Comparison of ENCODE assay signal across 24 cellular contexts in the genomic region with DNA sequence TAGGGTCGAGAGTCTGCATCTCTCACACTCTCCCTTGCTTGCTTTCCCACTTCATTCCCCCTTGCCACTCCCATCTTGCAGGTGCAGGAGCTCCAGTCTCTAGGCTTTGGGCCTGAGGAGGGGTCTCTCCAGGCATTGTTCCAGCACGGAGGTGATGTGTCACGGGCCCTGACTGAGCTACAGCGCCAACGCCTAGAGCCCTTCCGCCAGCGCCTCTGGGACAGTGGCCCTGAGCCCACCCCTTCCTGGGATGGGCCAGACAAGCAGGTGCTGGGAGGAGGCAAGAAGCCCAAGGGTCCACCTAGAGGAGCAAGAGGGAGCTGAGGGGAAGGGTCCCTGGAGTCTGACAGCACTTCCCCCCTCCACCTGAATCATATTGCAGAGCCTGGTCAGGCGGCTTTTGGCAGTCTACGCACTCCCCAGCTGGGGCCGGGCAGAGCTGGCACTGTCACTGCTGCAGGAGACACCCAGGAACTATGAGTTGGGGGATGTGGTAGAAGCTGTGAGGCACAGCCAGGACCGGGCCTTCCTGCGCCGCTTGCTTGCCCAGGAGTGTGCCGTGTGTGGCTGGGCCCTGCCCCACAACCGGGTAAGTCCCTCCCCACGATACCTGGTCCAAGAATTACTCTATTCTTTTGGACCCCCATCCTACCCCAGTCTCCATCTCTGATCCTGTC.
"Had no signal": no experiment of that assay in that cellular context is flagged by ENCODE, and none has a peak within 500 bp of the region (broad histone marks: within the 10 kb centered on the region; RNA-seq: fewer than 3 reads in every experiment).

No MANE protein-coding gene starts in this region.

- H3K4me3 Mint-ChIP-seq: activated CD8-positive, alpha-beta T cell treated with anti-CD3 and anti-CD28 coated beads, Interleukin-2, amount 10 ng/mL, durations not matched to agents 7 days and 5 days; activated naive CD4-positive, alpha-beta T cell treated with anti-CD3 and anti-CD28 coated beads, Interleukin-2, amount 10 ng/mL, durations not matched to agents 7 days and 5 days; activated T-cell treated with anti-CD3 and anti-CD28 coated beads, Interleukin-2, amount 50 U/mL, for 4 hours; T-helper 1 cell treated with Interleukin-12 subunit alpha and Interleukin-12 subunit beta and Interleukin-4 antibody, amounts not matched to agents 30 μg/mL and 1 μg/mL, for 36 hours had no signal

- H3K9me3 Mint-ChIP-seq: activated naive CD4-positive, alpha-beta T cell treated with anti-CD3 and anti-CD28 coated beads, Interleukin-2, amount 10 ng/mL, durations not matched to agents 7 days and 5 days; activated T-cell treated with anti-CD3 and anti-CD28 coated beads, Interleukin-2, amount 50 U/mL, for 4 hours; activated T-helper 2 cell treated with anti-CD3 and anti-CD28 coated beads, Interferon-gamma antibody, Interleukin-2, Interleukin-4, amounts not matched to agents 10 μg/mL and 5 μg/mL and 100 μg/mL, durations not matched to agents 14 hours and 24 hours and 36 hours; T-helper 1 cell treated with Interleukin-12 subunit alpha and Interleukin-12 subunit beta and Interleukin-4 antibody, amounts not matched to agents 30 μg/mL and 1 μg/mL, for 36 hours had no signal

- H3K27me3 ChIP-seq: cardiac muscle cell had no signal

- H3K27me3 Mint-ChIP-seq: activated naive CD4-positive, alpha-beta T cell treated with anti-CD3 and anti-CD28 coated beads, Interleukin-2, amount 10 ng/mL, durations not matched to agents 7 days and 5 days had no signal

- FAIRE-seq: astrocyte, RCC 7860 had no signal

- H3K27ac Mint-ChIP-seq: activated T-helper 2 cell treated with anti-CD3 and anti-CD28 coated beads, Interferon-gamma antibody, Interleukin-2, Interleukin-4, amounts not matched to agents 10 μg/mL and 5 μg/mL and 100 μg/mL, durations not matched to agents 14 hours and 24 hours and 36 hours; T-helper 1 cell treated with Interleukin-12 subunit alpha and Interleukin-12 subunit beta and Interleukin-4 antibody, amounts not matched to agents 30 μg/mL and 1 μg/mL, for 36 hours had no signal

- H3K4me3 ChIP-seq: cardiac muscle cell had no signal

- DNase-seq: activated CD4-positive, alpha-beta T cell treated with anti-CD3 and anti-CD28 coated beads for 48 hours; activated CD4-positive, alpha-beta T cell treated with anti-CD3 and anti-CD28 coated beads, Interleukin-2, amount 50 U/mL, for 4 hours; activated CD8-positive, alpha-beta memory T cell treated with anti-CD3 and anti-CD28 coated beads, Interleukin-2, amount 50 U/mL, for 48 hours; activated CD8-positive, alpha-beta T cell treated with anti-CD3 and anti-CD28 coated beads, Interleukin-2, amount 10 ng/mL, durations not matched to agents 7 days and 5 days; activated gamma-delta T cell treated with Interleukin-2 at 50 U/mL for 16 hours; activated naive CD4-positive, alpha-beta T cell treated with anti-CD3 and anti-CD28 coated beads, Interleukin-2, amount 10 ng/mL, durations not matched to agents 7 days and 5 days; activated T-cell treated with anti-CD3 and anti-CD28 coated beads, Interleukin-2, amount 50 U/mL, for 4 hours; amygdala; Kasumi-1; KBM-7; NCI-H1105 treated with DMSO at 0.1 percent for 48 hours; NCI-H1436 treated with DMSO at 0.1 percent for 48 hours; NCI-H187; NCI-H2081; NCI-H510A treated with DMSO at 0.1 percent for 48 hours; NCI-H69; PC-3; SHP77 treated with DMSO at 0.1 percent for 48 hours had no signal

- ATAC-seq: activated CD4-positive, CD25-positive, alpha-beta regulatory T cell treated with anti-CD3 and anti-CD28 coated beads, Interleukin-2, amount 50 U/mL, for 24 hours; activated CD8-positive, alpha-beta T cell treated with anti-CD3 and anti-CD28 coated beads, Interleukin-2, amount 10 ng/mL, durations not matched to agents 7 days and 5 days; activated T-cell treated with anti-CD3 and anti-CD28 coated beads, Interleukin-2, amount 50 U/mL, for 4 hours; PC-3 had no signal

- H3K27ac ChIP-seq: cardiac muscle cell had no signal
